Comparison of ENCODE assay signal across 29 cellular contexts in the genomic region with DNA sequence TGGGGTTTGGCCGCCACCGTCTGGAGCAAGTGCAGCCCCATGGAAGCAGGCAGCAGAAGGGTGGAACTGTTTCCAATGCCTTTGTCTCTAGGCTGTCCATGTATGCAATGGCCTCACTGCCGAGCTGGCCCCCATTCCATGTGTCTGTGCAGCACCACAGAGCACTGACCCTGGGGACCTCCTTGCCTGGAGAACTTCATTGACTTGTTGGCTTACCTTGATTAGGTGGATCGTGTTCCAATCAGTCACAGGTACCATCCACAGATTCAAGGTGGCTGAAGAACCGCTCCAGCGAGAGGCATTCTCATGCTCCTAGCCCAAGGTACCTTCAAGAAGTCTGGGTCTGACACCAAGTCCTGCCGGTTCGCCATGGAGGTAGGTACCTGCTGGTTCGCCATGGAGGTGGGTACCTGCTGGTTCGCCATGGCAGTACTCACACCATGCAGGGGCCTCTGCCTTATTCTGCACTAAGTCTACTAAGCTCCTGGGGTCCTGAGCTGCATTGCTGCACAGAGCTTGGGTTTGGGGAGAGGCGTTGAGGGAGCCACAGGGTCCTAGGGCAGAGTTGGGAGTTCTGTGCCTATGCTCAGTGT.
"Had no signal": no experiment of that assay in that cellular context is flagged by ENCODE, and none has a peak within 500 bp of the region (broad histone marks: within the 10 kb centered on the region; RNA-seq: fewer than 3 reads in every experiment).

No MANE protein-coding gene starts in this region.

- ATAC-seq: activated CD4-positive, CD25-positive, alpha-beta regulatory T cell treated with anti-CD3 and anti-CD28 coated beads, Interleukin-2, amount 50 U/mL, for 24 hours; activated CD8-positive, alpha-beta T cell treated with anti-CD3 and anti-CD28 coated beads for 36 hours; activated T-cell treated with anti-CD3 and anti-CD28 coated beads, Interleukin-2, amount 50 U/mL, for 4 hours; activated T-helper 17 cell treated with anti-CD3 and anti-CD28 coated beads, Interleukin-2, amount 50 U/mL, for 72 hours; effector memory CD8-positive, alpha-beta T cell; T-helper 17 cell had no signal

- H3K4me3 Mint-ChIP-seq: activated B cell treated with CpG ODN at 0.5 μM for 24 hours; activated CD8-positive, alpha-beta T cell treated with anti-CD3 and anti-CD28 coated beads for 36 hours; activated naive CD8-positive, alpha-beta T cell; activated T-cell treated with anti-CD3 and anti-CD28 coated beads, Interleukin-2, amount 50 U/mL, for 4 hours; activated T-helper 17 cell treated with anti-CD3 and anti-CD28 coated beads, Interleukin-2, amount 50 U/mL, for 72 hours; central memory CD8-positive, alpha-beta T cell; effector memory CD8-positive, alpha-beta T cell; T-helper 17 cell; T-helper 2 cell treated with Interferon-gamma antibody and Interleukin-4, amounts not matched to agents 5 μg/mL and 100 μg/mL, for 36 hours had no signal

- H3K36me3 Mint-ChIP-seq: activated naive CD8-positive, alpha-beta T cell had no signal

- H3K27me3 ChIP-seq: brain microvascular endothelial cell had no signal

- H3K27ac Mint-ChIP-seq: activated B cell treated with CpG ODN at 0.5 μM for 24 hours; activated CD8-positive, alpha-beta T cell treated with anti-CD3 and anti-CD28 coated beads for 36 hours; activated naive CD8-positive, alpha-beta T cell; activated T-helper 17 cell treated with anti-CD3 and anti-CD28 coated beads, Interleukin-2, amount 50 U/mL, for 72 hours; effector memory CD8-positive, alpha-beta T cell; T-helper 17 cell; T-helper 2 cell treated with Interferon-gamma antibody and Interleukin-4, amounts not matched to agents 5 μg/mL and 100 μg/mL, for 36 hours had no signal

- H3K36me3 ChIP-seq: brain microvascular endothelial cell, WERI-Rb-1 had no signal

- H3K27me3 Mint-ChIP-seq: activated B cell treated with CpG ODN at 0.5 μM for 24 hours; activated CD8-positive, alpha-beta T cell treated with anti-CD3 and anti-CD28 coated beads for 36 hours; activated naive CD8-positive, alpha-beta T cell; activated T-helper 17 cell treated with anti-CD3 and anti-CD28 coated beads, Interleukin-2, amount 50 U/mL, for 72 hours; central memory CD8-positive, alpha-beta T cell; effector memory CD8-positive, alpha-beta T cell; T-helper 17 cell had no signal

- H3K27ac ChIP-seq: brain microvascular endothelial cell, epithelial cell of prostate, WERI-Rb-1 had no signal

- DNase-seq: activated B cell treated with CpG ODN at 0.5 μM for 24 hours; activated CD4-positive, alpha-beta T cell treated with anti-CD3 and anti-CD28 coated beads for 48 hours; activated CD4-positive, alpha-beta T cell treated with anti-CD3 and anti-CD28 coated beads, Interleukin-2, amount 50 U/mL, for 1 hour; activated CD4-positive, alpha-beta T cell treated with anti-CD3 and anti-CD28 coated beads, Interleukin-2, amount 50 U/mL, for 48 hours; activated CD8-positive, alpha-beta memory T cell treated with anti-CD3 and anti-CD28 coated beads for 24 hours; activated CD8-positive, alpha-beta T cell treated with anti-CD3 and anti-CD28 coated beads for 36 hours; activated effector memory CD4-positive, alpha-beta T cell treated with Interleukin-2 at 50 U/mL for 16 hours; activated gamma-delta T cell treated with Interleukin-2 at 50 U/mL for 16 hours; activated naive CD4-positive, alpha-beta T cell treated with anti-CD3 and anti-CD28 coated beads, Interleukin-2, amount 50 U/mL, for 16 hours; activated naive CD4-positive, alpha-beta T cell treated with Interleukin-2 at 50 U/mL for 16 hours; activated T-cell treated with anti-CD3 and anti-CD28 coated beads, Interleukin-2, amount 50 U/mL, for 4 hours; amniotic stem cell; anterior cingulate cortex; brain microvascular endothelial cell; cortex of kidney; dermis blood vessel endothelial cell; effector CD4-positive, alpha-beta T cell; effector memory CD8-positive, alpha-beta T cell; foreskin fibroblast; T-helper 1 cell; T-helper 17 cell; T1000; WERI-Rb-1 had no signal

- H3K4me1 Mint-ChIP-seq: activated B cell treated with CpG ODN at 0.5 μM for 24 hours; activated T-helper 17 cell treated with anti-CD3 and anti-CD28 coated beads, Interleukin-2, amount 50 U/mL, for 72 hours; central memory CD8-positive, alpha-beta T cell; T-helper 17 cell had no signal
